Comparison of ENCODE assay signal across 38 cellular contexts in the genomic region with DNA sequence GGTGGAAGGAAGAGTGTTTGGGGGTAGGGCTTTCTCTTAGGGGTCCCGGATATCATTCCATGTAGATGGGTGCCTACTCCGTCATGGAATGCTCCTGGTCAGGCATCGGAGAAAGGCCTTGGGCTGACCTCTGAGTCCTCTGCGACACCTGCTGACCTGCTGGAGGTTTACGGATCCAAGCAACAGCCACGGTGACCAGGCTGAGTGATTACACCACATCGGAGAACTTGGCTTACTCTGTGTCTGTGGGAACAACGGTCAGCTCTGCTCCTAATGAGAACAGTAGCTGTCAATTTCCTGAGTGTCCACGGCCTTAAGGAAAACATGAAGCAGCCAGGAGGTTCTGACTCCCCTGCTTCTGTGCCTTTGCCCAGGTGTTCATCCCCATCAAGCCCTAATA.
"Had no signal": no experiment of that assay in that cellular context is flagged by ENCODE, and none has a peak within 500 bp of the region (broad histone marks: within the 10 kb centered on the region; RNA-seq: fewer than 3 reads in every experiment).

No MANE protein-coding gene starts in this region.

- H3K27ac Mint-ChIP-seq: activated B cell treated with CpG ODN at 0.5 μM for 24 hours; activated CD4-positive, alpha-beta memory T cell treated with anti-CD3 and anti-CD28 coated beads for 36 hours; activated CD4-positive, alpha-beta T cell treated with anti-CD3 and anti-CD28 coated beads, Interleukin-2, amount 10 ng/mL, durations not matched to agents 24 days and 14 days; activated CD8-positive, alpha-beta T cell treated with anti-CD3 and anti-CD28 coated beads for 36 hours; activated naive CD4-positive, alpha-beta T cell treated with anti-CD3 and anti-CD28 coated beads, Interleukin-2, amount 10 ng/mL, durations not matched to agents 7 days and 5 days; activated naive CD4-positive, alpha-beta T cell treated with anti-CD3 and anti-CD28 coated beads, Interleukin-2, amount 50 U/mL, for 24 hours; activated naive CD8-positive, alpha-beta T cell; activated naive CD8-positive, alpha-beta T cell treated with anti-CD3 and anti-CD28 coated beads, Interleukin-2, amount 10 ng/mL, durations not matched to agents 7 days and 5 days; activated naive CD8-positive, alpha-beta T cell treated with anti-CD3 and anti-CD28 coated beads, Interleukin-2, amount 50 U/mL, for 24 hours; activated T-cell treated with anti-CD3 and anti-CD28 coated beads, Interleukin-2, amount 50 U/mL, for 72 hours; activated T-helper 1 cell treated with anti-CD3 and anti-CD28 coated beads, Interleukin-12 subunit alpha, Interleukin-12 subunit beta, Interleukin-2, Interleukin-4 antibody, amounts not matched to agents 30 ng/mL and 10 ng/mL and 1 ng/mL, durations not matched to agents 14 hours and 24 hours and 36 hours; activated T-helper 17 cell treated with anti-CD3 and anti-CD28 coated beads, Interleukin-2, amount 50 U/mL, for 72 hours; T-helper 1 cell treated with Interleukin-12 subunit alpha and Interleukin-12 subunit beta and Interleukin-4 antibody, amounts not matched to agents 30 μg/mL and 1 μg/mL, for 36 hours; T-helper 2 cell treated with Interferon-gamma antibody and Interleukin-4, amounts not matched to agents 5 μg/mL and 100 μg/mL, for 36 hours had no signal

- FAIRE-seq: bronchial epithelial cell, TTC549 had no signal

- DNase-seq: activated B cell treated with CpG ODN at 0.5 μM for 24 hours; activated CD4-positive, alpha-beta memory T cell treated with anti-CD3 and anti-CD28 coated beads for 36 hours; activated CD4-positive, alpha-beta T cell treated with anti-CD3 and anti-CD28 coated beads for 4 hours; activated CD4-positive, alpha-beta T cell treated with anti-CD3 and anti-CD28 coated beads, Interleukin-2, amount 10 ng/mL, durations not matched to agents 24 days and 14 days; activated CD4-positive, alpha-beta T cell treated with anti-CD3 and anti-CD28 coated beads, Interleukin-2, amount 50 U/mL, for 1 hour; activated CD4-positive, alpha-beta T cell treated with anti-CD3 and anti-CD28 coated beads, Interleukin-2, amount 50 U/mL, for 4 hours; activated CD4-positive, CD25-positive, alpha-beta regulatory T cell treated with anti-CD3 and anti-CD28 coated beads, Interleukin-2, amount 50 U/mL, for 72 hours; activated CD8-positive, alpha-beta memory T cell treated with anti-CD3 and anti-CD28 coated beads, Interleukin-2, amount 50 U/mL, for 4 hours; activated CD8-positive, alpha-beta T cell treated with anti-CD3 and anti-CD28 coated beads for 36 hours; activated effector memory CD4-positive, alpha-beta T cell treated with anti-CD3 and anti-CD28 coated beads, Interleukin-2, amount 50 U/mL, for 16 hours; activated gamma-delta T cell treated with Interleukin-2 at 50 U/mL for 16 hours; activated naive CD4-positive, alpha-beta T cell; activated naive CD4-positive, alpha-beta T cell treated with anti-CD3 and anti-CD28 coated beads, Interleukin-2, amount 10 ng/mL, durations not matched to agents 7 days and 5 days; activated naive CD8-positive, alpha-beta T cell treated with anti-CD3 and anti-CD28 coated beads, Interleukin-2, amount 10 ng/mL, durations not matched to agents 7 days and 5 days; activated naive CD8-positive, alpha-beta T cell treated with anti-CD3 and anti-CD28 coated beads, Interleukin-2, amount 50 U/mL, for 24 hours; activated T-cell treated with anti-CD3 and anti-CD28 coated beads for 4 hours; activated T-cell treated with anti-CD3 and anti-CD28 coated beads, Interleukin-2, amount 50 U/mL, for 1 hour; activated T-cell treated with anti-CD3 and anti-CD28 coated beads, Interleukin-2, amount 50 U/mL, for 4 hours; activated T-cell treated with anti-CD3 and anti-CD28 coated beads, Interleukin-2, amount 50 U/mL, for 72 hours; amygdala; anterior cingulate cortex; caudate nucleus; T-helper 1 cell; T-helper 2 cell; T-helper 9 cell had no signal

- H3K36me3 ChIP-seq: ascending aorta, cardiac muscle cell had no signal

- H3K4me1 Mint-ChIP-seq: activated B cell treated with CpG ODN at 0.5 μM for 24 hours; activated CD4-positive, alpha-beta T cell treated with anti-CD3 and anti-CD28 coated beads, Interleukin-2, amount 10 ng/mL, durations not matched to agents 24 days and 14 days; activated naive CD4-positive, alpha-beta T cell treated with anti-CD3 and anti-CD28 coated beads, Interleukin-2, amount 50 U/mL, for 24 hours; activated naive CD8-positive, alpha-beta T cell treated with anti-CD3 and anti-CD28 coated beads, Interleukin-2, amount 10 ng/mL, durations not matched to agents 7 days and 5 days; activated naive CD8-positive, alpha-beta T cell treated with anti-CD3 and anti-CD28 coated beads, Interleukin-2, amount 50 U/mL, for 24 hours; activated T-helper 17 cell treated with anti-CD3 and anti-CD28 coated beads, Interleukin-2, amount 50 U/mL, for 72 hours; central memory CD8-positive, alpha-beta T cell had no signal

- ATAC-seq: activated CD8-positive, alpha-beta T cell treated with anti-CD3 and anti-CD28 coated beads for 36 hours; activated naive CD8-positive, alpha-beta T cell treated with anti-CD3 and anti-CD28 coated beads, Interleukin-2, amount 50 U/mL, for 24 hours; activated T-cell treated with anti-CD3 and anti-CD28 coated beads, Interleukin-2, amount 50 U/mL, for 4 hours; activated T-cell treated with anti-CD3 and anti-CD28 coated beads, Interleukin-2, amount 50 U/mL, for 72 hours; activated T-helper 17 cell treated with anti-CD3 and anti-CD28 coated beads, Interleukin-2, amount 50 U/mL, for 72 hours had no signal

- H3K36me3 Mint-ChIP-seq: activated CD4-positive, alpha-beta memory T cell treated with anti-CD3 and anti-CD28 coated beads for 36 hours; activated naive CD4-positive, alpha-beta T cell treated with anti-CD3 and anti-CD28 coated beads, Interleukin-2, amount 10 ng/mL, durations not matched to agents 7 days and 5 days; activated naive CD4-positive, alpha-beta T cell treated with anti-CD3 and anti-CD28 coated beads, Interleukin-2, amount 50 U/mL, for 24 hours; activated naive CD8-positive, alpha-beta T cell; activated naive CD8-positive, alpha-beta T cell treated with anti-CD3 and anti-CD28 coated beads, Interleukin-2, amount 10 ng/mL, durations not matched to agents 7 days and 5 days; brain had no signal

- H3K4me3 ChIP-seq: ascending aorta, cardiac muscle cell had no signal

- H3K27me3 ChIP-seq: ascending aorta, cardiac muscle cell had no signal

- H3K27ac ChIP-seq: ascending aorta, cardiac muscle cell, VCaP had no signal

- H3K9me3 ChIP-seq: ascending aorta had no signal

- H3K27me3 Mint-ChIP-seq: activated CD4-positive, alpha-beta T cell treated with anti-CD3 and anti-CD28 coated beads, Interleukin-2, amount 10 ng/mL, durations not matched to agents 24 days and 14 days; activated CD8-positive, alpha-beta T cell treated with anti-CD3 and anti-CD28 coated beads for 36 hours; activated naive CD4-positive, alpha-beta T cell treated with anti-CD3 and anti-CD28 coated beads, Interleukin-2, amount 50 U/mL, for 24 hours; activated naive CD8-positive, alpha-beta T cell had no signal

- H3K9me3 Mint-ChIP-seq: activated B cell treated with CpG ODN at 0.5 μM for 24 hours; activated CD4-positive, alpha-beta memory T cell treated with anti-CD3 and anti-CD28 coated beads for 36 hours; activated CD4-positive, alpha-beta T cell treated with anti-CD3 and anti-CD28 coated beads, Interleukin-2, amount 10 ng/mL, durations not matched to agents 24 days and 14 days; activated CD8-positive, alpha-beta T cell treated with anti-CD3 and anti-CD28 coated beads for 36 hours; activated naive CD4-positive, alpha-beta T cell treated with anti-CD3 and anti-CD28 coated beads, Interleukin-2, amount 10 ng/mL, durations not matched to agents 7 days and 5 days; activated naive CD4-positive, alpha-beta T cell treated with anti-CD3 and anti-CD28 coated beads, Interleukin-2, amount 50 U/mL, for 24 hours; activated naive CD8-positive, alpha-beta T cell treated with anti-CD3 and anti-CD28 coated beads, Interleukin-2, amount 10 ng/mL, durations not matched to agents 7 days and 5 days; activated naive CD8-positive, alpha-beta T cell treated with anti-CD3 and anti-CD28 coated beads, Interleukin-2, amount 50 U/mL, for 24 hours; activated T-cell treated with anti-CD3 and anti-CD28 coated beads, Interleukin-2, amount 50 U/mL, for 4 hours; activated T-cell treated with anti-CD3 and anti-CD28 coated beads, Interleukin-2, amount 50 U/mL, for 72 hours; activated T-helper 1 cell treated with anti-CD3 and anti-CD28 coated beads, Interleukin-12 subunit alpha, Interleukin-12 subunit beta, Interleukin-2, Interleukin-4 antibody, amounts not matched to agents 30 ng/mL and 10 ng/mL and 1 ng/mL, durations not matched to agents 14 hours and 24 hours and 36 hours; activated T-helper 17 cell treated with anti-CD3 and anti-CD28 coated beads, Interleukin-2, amount 50 U/mL, for 72 hours; central memory CD8-positive, alpha-beta T cell; T-helper 1 cell treated with Interleukin-12 subunit alpha and Interleukin-12 subunit beta and Interleukin-4 antibody, amounts not matched to agents 30 μg/mL and 1 μg/mL, for 36 hours; T-helper 2 cell treated with Interferon-gamma antibody and Interleukin-4, amounts not matched to agents 5 μg/mL and 100 μg/mL, for 36 hours had no signal

- H3K4me3 Mint-ChIP-seq: activated B cell treated with CpG ODN at 0.5 μM for 24 hours; activated CD4-positive, alpha-beta memory T cell treated with anti-CD3 and anti-CD28 coated beads for 36 hours; activated CD4-positive, alpha-beta T cell treated with anti-CD3 and anti-CD28 coated beads, Interleukin-2, amount 10 ng/mL, durations not matched to agents 24 days and 14 days; activated CD8-positive, alpha-beta T cell treated with anti-CD3 and anti-CD28 coated beads for 36 hours; activated naive CD4-positive, alpha-beta T cell treated with anti-CD3 and anti-CD28 coated beads, Interleukin-2, amount 10 ng/mL, durations not matched to agents 7 days and 5 days; activated naive CD4-positive, alpha-beta T cell treated with anti-CD3 and anti-CD28 coated beads, Interleukin-2, amount 50 U/mL, for 24 hours; activated naive CD8-positive, alpha-beta T cell; activated naive CD8-positive, alpha-beta T cell treated with anti-CD3 and anti-CD28 coated beads, Interleukin-2, amount 10 ng/mL, durations not matched to agents 7 days and 5 days; activated naive CD8-positive, alpha-beta T cell treated with anti-CD3 and anti-CD28 coated beads, Interleukin-2, amount 50 U/mL, for 24 hours; activated T-cell treated with anti-CD3 and anti-CD28 coated beads, Interleukin-2, amount 50 U/mL, for 4 hours; activated T-cell treated with anti-CD3 and anti-CD28 coated beads, Interleukin-2, amount 50 U/mL, for 72 hours; activated T-helper 1 cell treated with anti-CD3 and anti-CD28 coated beads, Interleukin-12 subunit alpha, Interleukin-12 subunit beta, Interleukin-2, Interleukin-4 antibody, amounts not matched to agents 30 ng/mL and 10 ng/mL and 1 ng/mL, durations not matched to agents 14 hours and 24 hours and 36 hours; activated T-helper 17 cell treated with anti-CD3 and anti-CD28 coated beads, Interleukin-2, amount 50 U/mL, for 72 hours; brain; central memory CD8-positive, alpha-beta T cell; T-helper 1 cell treated with Interleukin-12 subunit alpha and Interleukin-12 subunit beta and Interleukin-4 antibody, amounts not matched to agents 30 μg/mL and 1 μg/mL, for 36 hours; T-helper 2 cell treated with Interferon-gamma antibody and Interleukin-4, amounts not matched to agents 5 μg/mL and 100 μg/mL, for 36 hours had no signal
